7 cellular contexts compared by ENCODE assay signal in genomic region chr5:118040496-118040895, GRCh38.
"Had no signal": no experiment of that assay in that cellular context is flagged by ENCODE, and none has a peak within 500 bp of the region (broad histone marks: within the 10 kb centered on the region; RNA-seq: fewer than 3 reads in every experiment).

No MANE protein-coding gene starts in this region.

- H3K9ac ChIP-seq: KMS-11 had no signal

- H3K27me3 Mint-ChIP-seq: IgD-negative memory B cell had no signal

- H3K36me3 Mint-ChIP-seq: IgD-negative memory B cell had no signal

- DNase-seq: Karpas-422, KBM-7, KG1 had no signal

- H3K4me1 Mint-ChIP-seq: IgD-negative memory B cell had no signal

- H3K4me2 ChIP-seq: KMS-11 had no signal

- H3K27ac ChIP-seq: HL-60, KMS-11 had no signal

- H3K4me3 Mint-ChIP-seq: IgD-negative memory B cell had no signal

- H3K27ac Mint-ChIP-seq: IgD-negative memory B cell had no signal

- FAIRE-seq: HTR-8/SVneo had no signal
